8 cellular contexts compared by ENCODE assay signal in the genomic region with DNA sequence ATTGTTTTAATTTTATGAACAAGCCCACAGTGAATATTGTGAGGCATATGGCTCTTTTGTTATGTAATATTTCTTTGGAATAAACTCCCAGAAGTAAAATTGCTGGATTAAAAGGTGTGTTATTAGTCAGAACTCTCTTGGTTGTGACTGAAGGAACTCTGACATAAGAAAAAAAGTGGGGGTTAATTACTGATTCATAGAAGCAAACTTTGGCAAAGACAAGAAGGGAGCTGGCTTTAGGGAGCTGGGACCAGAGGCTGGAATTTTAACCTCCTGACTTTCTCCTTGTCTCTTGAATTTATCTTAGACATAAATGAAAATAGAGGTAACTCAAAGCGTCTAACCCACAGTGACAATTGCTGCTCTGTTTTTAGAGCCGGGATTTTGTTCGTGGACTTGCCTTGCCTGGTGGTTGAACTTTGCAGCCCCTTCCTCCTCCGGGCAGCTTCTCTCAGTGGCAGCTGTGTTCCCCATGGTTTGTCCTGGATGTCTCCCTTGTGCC. TPM values are rescaled to one million over a fixed set of nuclear protein-coding genes. Genes with fewer than 3 reads are reported as not detected.
DNase-seq lines count a peak whose midpoint lies in the region; ATAC-seq and TF ChIP-seq lines count a peak whose summit lies in the region.

No MANE protein-coding gene starts in this region.

- no TSS peak for BruUV-seq in HCT116 (replicated peaks; lab: Mats Ljungman, UMichigan)

- WGBS in adrenal gland, 4 donors, result 1 to 9% (median 3%) methylated on average over 4 of the region's 4 CpGs
- WGBS in thyroid gland, 2 donors, result 2 to 6% methylated on average over 4 of the region's 4 CpGs

- H3K9me3 ChIP-seq in AG04450 (ENCODE audit: control insufficient read depth, insufficient read depth, low read length), result no peaks in the 10 kb centered on the region; the same call in 1 of the 2 replicates
- no peaks in the 10 kb centered on the region for H3K9me3 ChIP-seq in HCT116 (ENCODE audit: control insufficient read depth in 1 of 2, insufficient read depth in 1 of 2, low read depth in 1 of 2, low read length in 2 of 2)
- no peaks in the 10 kb centered on the region for H3K9me3 ChIP-seq in adrenal gland (replicated peaks in 1 of 3)
- no peaks in the 10 kb centered on the region for H3K9me3 ChIP-seq in thyroid gland

- no peaks in the 10 kb centered on the region for H3K27me3 ChIP-seq in AG04450 (ENCODE audit: control insufficient read depth, insufficient read depth, low read length)
- H3K27me3 ChIP-seq in HCT116 (ENCODE audit: insufficient read depth, low read length), result no peaks in the 10 kb centered on the region
- H3K27me3 ChIP-seq in adrenal gland, result no peaks in the 10 kb centered on the region
- no peaks in the 10 kb centered on the region for H3K27me3 ChIP-seq in thyroid gland

- CTCF ChIA-PET in AG04450 (lab: Charles Lee), result interaction anchor here (1.0 to 1.5 kb wide), 2 partner anchors 29 to 31 kb away, joined by 3 read pairs; no protein-coding TSS in a partner anchor
- CTCF ChIA-PET in HCT116 (lab: Charles Lee), result no interaction called here

- H3K36me3 ChIP-seq in HCT116 (ENCODE audit: control insufficient read depth in 1 of 2, insufficient read depth in 2 of 2, low read length in 2 of 2) (no peaks in the 10 kb centered on the region), adrenal gland (replicated peaks in 1 of 2) (no peaks in the 10 kb centered on the region), thyroid gland (no peaks in the 10 kb centered on the region)

- H3K4me1 ChIP-seq in HCT116 (ENCODE audit: control insufficient read depth in 1 of 2, insufficient read depth in 2 of 2, low read length in 2 of 2) (peaks cover 15 to 20% of the 10 kb centered on the region in 2 experiments; a peak in 3 of 4 replicates), adrenal gland (replicated peaks in 1 of 2) (peaks cover 0 to 17% of the 10 kb centered on the region in 2 donors), thyroid gland (peaks cover 18 to 26% of the 10 kb centered on the region in 2 donors)

- H4K20me1 ChIP-seq in HCT116 (ENCODE audit: insufficient read depth), result no peaks in the 10 kb centered on the region

- peak overlapping the region; percentile 84 for H2AFZ ChIP-seq in HCT116 (ENCODE audit: low read depth, low read length, poor library complexity, severe bottlenecking)

- no peak for TF ChIP-seq RAD21 in HCT116 (IDR thresholded peaks at IDR 0.05; ENCODE audit: low read depth)

- TF ChIP-seq POLR2A in HCT116 (IDR thresholded peaks at IDR 0.05; ENCODE audit: borderline replicate concordance, extremely low read depth, insufficient read depth, insufficient read length) (no peak), adrenal gland (IDR thresholded peaks at IDR 0.05) (no peak), thyroid gland (IDR thresholded peaks at IDR 0.05) (no peak)

- POLR2A ChIA-PET in AG04450 (lab: Yijun Ruan, JAX), result interaction anchor here (1.0 to 1.7 kb wide), 3 partner anchors 24 to 85 kb away, joined by 3 to 5 read pairs (median 5); no protein-coding TSS in a partner anchor
- POLR2A ChIA-PET in HCT116 (lab: Charles Lee), result interaction anchor here (1.1 to 1.4 kb wide), 3 partner anchors 19 to 147 kb away, joined by 3 to 4 read pairs (median 3); no protein-coding TSS in a partner anchor

- ATAC-seq in HCT116, result no peak
- no peak for ATAC-seq in GM19324 (IDR thresholded peaks at IDR 0.05; ENCODE audit: low FRiP score, unreplicated experiment)

- RAD21 ChIA-PET in HCT116 (lab: Charles Lee; ENCODE audit: low non-redundant PET in 1 of 2, low total read pairs in 2 of 2, uncharacterized antibody in 2 of 2, unreplicated experiment in 2 of 2), result no interaction called here

- in situ Hi-C loops in GM13977 (cut with MboI; ENCODE audit: low pct_unique_long_range_greater_than_20kb, low sequenced_read_pairs, unreplicated experiment), result no loop called here

- H3K79me2 ChIP-seq in HCT116 (ENCODE audit: insufficient read depth, low read length), result no peaks in the 10 kb centered on the region

- peak overlapping the region; percentile 97 for H3K4me2 ChIP-seq in HCT116 (ENCODE audit: low read length)

- intact Hi-C loops in HCT116 (cut with micrococcal nuclease), result no loop called here
- intact Hi-C loops in adrenal gland (cut with DNase I), result no loop called here
- intact Hi-C loops in thyroid gland (cut with DNase I), result no loop called here

- peak overlapping the region; percentile 66 for H3K4me3 ChIP-seq in AG04450 (ENCODE audit: low read depth, low read length)
- H3K4me3 ChIP-seq in HCT116 (replicated peaks in 1 of 2; ENCODE audit: low read depth in 1 of 2, low read length in 2 of 2), result peak overlapping the region; percentile 58 to 73
- peak overlapping the region in 3 of 4 donors; percentile 33 to 81 (median 35) for H3K4me3 ChIP-seq in adrenal gland
- H3K4me3 ChIP-seq in thyroid gland (replicated peaks in 1 of 3), result peak overlapping the region; percentile 21 to 77 (median 57)

- H3K9ac ChIP-seq in HCT116 (ENCODE audit: low read length), result peak overlapping the region; percentile 80

- TF ChIP-seq CTCF in AG04450 (IDR thresholded peaks at IDR 0.05; ENCODE audit: low read depth, low read length) (no peak), HCT116 (IDR thresholded peaks at IDR 0.05 in 2 of 3, conservative IDR thresholded peaks at IDR 0.05 in 1 of 3; ENCODE audit: borderline replicate concordance in 1 of 3, insufficient read depth in 1 of 3, low read depth in 2 of 3, low read length in 2 of 3) (no peak), adrenal gland (IDR thresholded peaks at IDR 0.05) (no peak), thyroid gland (IDR thresholded peaks at IDR 0.05) (no peak), GM13977 (IDR thresholded peaks at IDR 0.05; ENCODE audit: extremely low read depth, insufficient read depth, missing control alignments) (no peak)

- no peaks in the 10 kb centered on the region for H3K9me2 ChIP-seq in HCT116 (ENCODE audit: insufficient read depth)

- peak overlapping the region; percentile 94 for H3K27ac ChIP-seq in AG04450 (ENCODE audit: low read depth, low read length)
- H3K27ac ChIP-seq in HCT116 (ENCODE audit: low read depth, low read length), result peak overlapping the region; percentile 81
- peak overlapping the region; percentile 69 to 97 (median 84) for H3K27ac ChIP-seq in adrenal gland
- H3K27ac ChIP-seq in thyroid gland, result peak overlapping the region; percentile 89 to 97 (median 92)

- DNase-seq in AG04450 (ENCODE audit: low read depth, low spot score) (no peak), HCT116 (ENCODE audit: low read depth, low spot score) (no peak), adrenal gland (no peak), kidney glomerular epithelial cell (lab: John Stamatoyannopoulos, UW) (peak; percentile 62), thyroid gland (no peak), GM13977 (ENCODE audit: low spot score) (no peak), amygdala (lab: John Stamatoyannopoulos, UW) (no peak)

TF ChIP-seq in HCT116, 20 proteins besides CTCF, POLR2A, EP300 and RAD21 (continues in another document):
- TF ChIP-seq ZNF274 (IDR thresholded peaks at IDR 0.05; ENCODE audit: low read depth, low read length) (no peak), EZH2phosphoT487 (IDR thresholded peaks at IDR 0.05; ENCODE audit: borderline replicate concordance) (no peak), FOSL1 (IDR thresholded peaks at IDR 0.05; ENCODE audit: low read depth) (no peak), SP1 (IDR thresholded peaks at IDR 0.05; ENCODE audit: low read depth) (no peak), YY1 (IDR thresholded peaks at IDR 0.05; ENCODE audit: extremely low read depth, insufficient replicate concordance, low read depth, low read length) (no peak), TCF7L2 (IDR thresholded peaks at IDR 0.05; ENCODE audit: borderline replicate concordance, extremely low read depth, insufficient read depth, insufficient read length) (no peak), CEBPB (IDR thresholded peaks at IDR 0.05; ENCODE audit: low read depth) (no peak), ZFX (IDR thresholded peaks at IDR 0.05) (no peak), SIN3A (IDR thresholded peaks at IDR 0.05; ENCODE audit: low read depth) (no peak), JUND (IDR thresholded peaks at IDR 0.05) (no peak), ELF1 (IDR thresholded peaks at IDR 0.05; ENCODE audit: borderline replicate concordance, low read depth) (no peak), POLR2AphosphoS5 (IDR thresholded peaks at IDR 0.05; ENCODE audit: low read depth, low read length) (no peak)
- TF ChIP-seq, protein P1, sequence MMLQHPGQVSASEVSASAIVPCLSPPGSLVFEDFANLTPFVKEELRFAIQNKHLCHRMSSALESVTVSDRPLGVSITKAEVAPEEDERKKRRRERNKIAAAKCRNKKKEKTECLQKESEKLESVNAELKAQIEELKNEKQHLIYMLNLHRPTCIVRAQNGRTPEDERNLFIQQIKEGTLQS (IDR thresholded peaks at IDR 0.05), result no peak
- TF ChIP-seq, protein P2, sequence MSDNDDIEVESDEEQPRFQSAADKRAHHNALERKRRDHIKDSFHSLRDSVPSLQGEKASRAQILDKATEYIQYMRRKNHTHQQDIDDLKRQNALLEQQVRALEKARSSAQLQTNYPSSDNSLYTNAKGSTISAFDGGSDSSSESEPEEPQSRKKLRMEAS (IDR thresholded peaks at IDR 0.05), result no peak

RNA-seq across cellular contexts. Expression of a gene that starts 27.9 kb away (rescaled TPM):
- polyA plus RNA-seq in AG04450 (2011; rRNA removed) (14.1 and 16.6 TPM in 2 replicates), adrenal gland (1 to 10 TPM; 2.9 to 4.6 (median 4.3) TPM)
- polyA minus RNA-seq in AG04450 (2011; rRNA and poly(A)+ RNA removed), result 31.1 and 35.4 TPM in 2 replicates
- total RNA-seq in HCT116 (2021; ENCODE audit: unreplicated experiment) (0.93 TPM), adrenal gland (10 to 100 TPM in 5 of 8 donors, 1 to 10 TPM in 3; 5.9 to 21.8 (median 11.6) TPM), thyroid gland (10 to 100 TPM; 40.0 to 78.9 (median 55.0) TPM)
- polyA plus RNA-seq in HCT116 (2012), result 0.36 and 0.47 TPM in 2 replicates
